1 cellular context compared by ENCODE assay signal in the genomic region with DNA sequence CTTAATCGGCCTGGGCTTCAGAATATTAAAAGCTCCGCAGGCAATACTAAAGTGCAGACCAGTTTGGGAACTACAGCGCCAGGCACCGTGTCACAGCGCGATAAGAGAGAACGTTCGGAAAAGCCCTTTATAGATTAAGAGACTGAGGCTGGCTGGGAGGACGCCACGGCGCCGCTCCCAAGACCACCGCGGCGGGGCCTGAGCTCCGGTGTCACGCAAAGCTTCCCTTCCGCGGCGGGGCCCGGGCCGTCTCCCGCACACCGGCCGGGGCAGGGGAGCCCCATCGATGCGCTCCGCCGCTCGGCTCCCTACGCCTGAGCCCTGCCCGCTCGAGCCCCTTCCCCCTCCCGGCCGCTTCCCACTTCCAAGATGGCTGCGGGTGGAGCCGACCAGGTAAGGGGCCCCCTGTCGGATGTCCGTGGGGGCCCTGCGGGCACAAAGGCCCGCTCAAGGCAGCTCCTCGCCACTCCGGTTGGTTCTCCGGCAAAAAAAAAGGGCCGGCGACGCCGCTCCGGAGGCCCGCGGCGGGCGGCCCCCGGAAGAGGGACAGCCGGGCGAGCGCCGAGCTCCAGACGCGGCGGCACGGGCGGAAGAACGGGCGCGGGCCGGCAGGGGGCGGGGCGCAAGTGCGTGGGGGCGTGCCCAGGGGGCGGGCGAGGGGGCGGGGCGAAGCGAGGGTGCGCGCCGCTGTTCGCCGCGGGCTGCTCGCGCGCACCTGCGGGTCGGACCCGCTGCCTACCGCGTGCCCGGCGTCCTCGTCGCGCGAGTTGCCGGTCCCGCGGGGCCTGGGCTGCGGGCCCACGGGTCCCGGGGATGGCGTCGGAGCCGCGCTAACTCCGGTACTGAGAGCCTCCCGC.
TF ChIP-seq lines count a peak whose summit lies in the region.

TSS of gene TBC1D14 (plus strand) at position 714 of the 857 bp plus-strand sequence. CDS start 13,564 bp downstream, outside the sequence.

TF ChIP-seq in HCT116, 20 proteins besides CTCF, POLR2A, EP300 and RAD21 (continued from another document):
- TF ChIP-seq YY1 (IDR thresholded peaks at IDR 0.05; ENCODE audit: extremely low read depth, insufficient replicate concordance, low read depth, low read length), result peak; percentile 97
TF ChIP-seq in HCT116: peak in this region for 3.
